ENCODE assay signal across 1 cellular context in genomic region chr12:109586385-109587296, GRCh38.
TF ChIP-seq lines count a peak whose summit lies in the region.

No MANE protein-coding gene starts in this region.

TF ChIP-seq in HepG2, 621 proteins besides CTCF, POLR2A, EP300 and RAD21 (continued from another document and continues in another):
- TF ChIP-seq KIAA2018 (CRISPR knock-in tag; IDR thresholded peaks at IDR 0.05; ENCODE audit: borderline replicate concordance) (no peak), HDAC2 (CRISPR knock-in tag; IDR thresholded peaks at IDR 0.05) (no peak; the same call in 1 of the 2 replicates), CHD4 (IDR thresholded peaks at IDR 0.05; ENCODE audit: borderline replicate concordance, low read length) (peak; percentile 70), MTF2 (CRISPR knock-in tag; IDR thresholded peaks at IDR 0.05; ENCODE audit: borderline replicate concordance) (no peak), ZNF101 (CRISPR knock-in tag; IDR thresholded peaks at IDR 0.05; ENCODE audit: borderline replicate concordance, low read depth) (no peak), JARID2 (CRISPR knock-in tag; IDR thresholded peaks at IDR 0.05; ENCODE audit: insufficient replicate concordance) (no peak), CBFB (CRISPR knock-in tag; IDR thresholded peaks at IDR 0.05) (no peak), NFIB (CRISPR knock-in tag; IDR thresholded peaks at IDR 0.05; ENCODE audit: borderline replicate concordance) (no peak), NR2F6 (IDR thresholded peaks at IDR 0.05) (peak; percentile 76), NR2F6 (CRISPR knock-in tag; IDR thresholded peaks at IDR 0.05) (peak; percentile 82; the same call in 1 of the 2 replicates), ZSCAN31 (CRISPR knock-in tag; IDR thresholded peaks at IDR 0.05; ENCODE audit: low read depth) (0 out of 2 replicates have a peak, but pooled peaks have one; percentile 24), KDM5A (IDR thresholded peaks at IDR 0.05; ENCODE audit: borderline replicate concordance, low read length) (no peak), ZNF773 (CRISPR knock-in tag; IDR thresholded peaks at IDR 0.05; ENCODE audit: borderline replicate concordance) (no peak), HMGA1 (CRISPR knock-in tag; conservative IDR thresholded peaks at IDR 0.05) (no peak), JUN (CRISPR knock-in tag; IDR thresholded peaks at IDR 0.05) (no peak), NFRKB (IDR thresholded peaks at IDR 0.05) (no peak), GATAD1 (CRISPR knock-in tag; IDR thresholded peaks at IDR 0.05) (no peak), FOXA3 (CRISPR knock-in tag; IDR thresholded peaks at IDR 0.05) (peak; percentile 90), ZIK1 (CRISPR knock-in tag; IDR thresholded peaks at IDR 0.05; ENCODE audit: borderline replicate concordance, low read depth) (no peak), FOXP1 (IDR thresholded peaks at IDR 0.05) (no peak), FOXP1 (CRISPR knock-in tag; IDR thresholded peaks at IDR 0.05) (peak; percentile 74; the same call in 1 of the 2 replicates), ZNF639 (CRISPR knock-in tag; conservative IDR thresholded peaks at IDR 0.05) (no peak), ZNF567 (CRISPR knock-in tag; IDR thresholded peaks at IDR 0.05; ENCODE audit: borderline replicate concordance) (no peak), HNRNPUL1 (IDR thresholded peaks at IDR 0.05; ENCODE audit: low read depth, low read length) (no peak), ZFP37 (CRISPR knock-in tag; IDR thresholded peaks at IDR 0.05; ENCODE audit: borderline replicate concordance) (no peak), KLF12 (CRISPR knock-in tag; IDR thresholded peaks at IDR 0.05; ENCODE audit: borderline replicate concordance) (no peak), ZBTB4 (CRISPR knock-in tag; IDR thresholded peaks at IDR 0.05; ENCODE audit: borderline replicate concordance) (no peak), ARNT (IDR thresholded peaks at IDR 0.05) (no peak), ZNF282 (IDR thresholded peaks at IDR 0.05; ENCODE audit: partially characterized antibody) (no peak), NFIC (IDR thresholded peaks at IDR 0.05; ENCODE audit: low read length) (no peak), NAIF1 (CRISPR knock-in tag; IDR thresholded peaks at IDR 0.05; ENCODE audit: borderline replicate concordance) (no peak)
- TF ChIP-seq, protein P1, sequence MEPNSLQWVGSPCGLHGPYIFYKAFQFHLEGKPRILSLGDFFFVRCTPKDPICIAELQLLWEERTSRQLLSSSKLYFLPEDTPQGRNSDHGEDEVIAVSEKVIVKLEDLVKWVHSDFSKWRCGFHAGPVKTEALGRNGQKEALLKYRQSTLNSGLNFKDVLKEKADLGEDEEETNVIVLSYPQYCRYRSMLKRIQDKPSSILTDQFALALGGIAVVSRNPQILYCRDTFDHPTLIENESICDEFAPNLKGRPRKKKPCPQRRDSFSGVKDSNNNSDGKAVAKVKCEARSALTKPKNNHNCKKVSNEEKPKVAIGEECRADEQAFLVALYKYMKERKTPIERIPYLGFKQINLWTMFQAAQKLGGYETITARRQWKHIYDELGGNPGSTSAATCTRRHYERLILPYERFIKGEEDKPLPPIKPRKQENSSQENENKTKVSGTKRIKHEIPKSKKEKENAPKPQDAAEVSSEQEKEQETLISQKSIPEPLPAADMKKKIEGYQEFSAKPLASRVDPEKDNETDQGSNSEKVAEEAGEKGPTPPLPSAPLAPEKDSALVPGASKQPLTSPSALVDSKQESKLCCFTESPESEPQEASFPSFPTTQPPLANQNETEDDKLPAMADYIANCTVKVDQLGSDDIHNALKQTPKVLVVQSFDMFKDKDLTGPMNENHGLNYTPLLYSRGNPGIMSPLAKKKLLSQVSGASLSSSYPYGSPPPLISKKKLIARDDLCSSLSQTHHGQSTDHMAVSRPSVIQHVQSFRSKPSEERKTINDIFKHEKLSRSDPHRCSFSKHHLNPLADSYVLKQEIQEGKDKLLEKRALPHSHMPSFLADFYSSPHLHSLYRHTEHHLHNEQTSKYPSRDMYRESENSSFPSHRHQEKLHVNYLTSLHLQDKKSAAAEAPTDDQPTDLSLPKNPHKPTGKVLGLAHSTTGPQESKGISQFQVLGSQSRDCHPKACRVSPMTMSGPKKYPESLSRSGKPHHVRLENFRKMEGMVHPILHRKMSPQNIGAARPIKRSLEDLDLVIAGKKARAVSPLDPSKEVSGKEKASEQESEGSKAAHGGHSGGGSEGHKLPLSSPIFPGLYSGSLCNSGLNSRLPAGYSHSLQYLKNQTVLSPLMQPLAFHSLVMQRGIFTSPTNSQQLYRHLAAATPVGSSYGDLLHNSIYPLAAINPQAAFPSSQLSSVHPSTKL (CRISPR knock-in tag; IDR thresholded peaks at IDR 0.05), result peak; percentile 30; the same call in 1 of the 2 replicates
- TF ChIP-seq, protein P2, sequence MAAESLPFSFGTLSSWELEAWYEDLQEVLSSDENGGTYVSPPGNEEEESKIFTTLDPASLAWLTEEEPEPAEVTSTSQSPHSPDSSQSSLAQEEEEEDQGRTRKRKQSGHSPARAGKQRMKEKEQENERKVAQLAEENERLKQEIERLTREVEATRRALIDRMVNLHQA (CRISPR knock-in tag; IDR thresholded peaks at IDR 0.05), result no peak
- TF ChIP-seq, protein P3, sequence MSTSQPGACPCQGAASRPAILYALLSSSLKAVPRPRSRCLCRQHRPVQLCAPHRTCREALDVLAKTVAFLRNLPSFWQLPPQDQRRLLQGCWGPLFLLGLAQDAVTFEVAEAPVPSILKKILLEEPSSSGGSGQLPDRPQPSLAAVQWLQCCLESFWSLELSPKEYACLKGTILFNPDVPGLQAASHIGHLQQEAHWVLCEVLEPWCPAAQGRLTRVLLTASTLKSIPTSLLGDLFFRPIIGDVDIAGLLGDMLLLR (CRISPR knock-in tag; IDR thresholded peaks at IDR 0.05), result no peak
- TF ChIP-seq, protein P4, sequence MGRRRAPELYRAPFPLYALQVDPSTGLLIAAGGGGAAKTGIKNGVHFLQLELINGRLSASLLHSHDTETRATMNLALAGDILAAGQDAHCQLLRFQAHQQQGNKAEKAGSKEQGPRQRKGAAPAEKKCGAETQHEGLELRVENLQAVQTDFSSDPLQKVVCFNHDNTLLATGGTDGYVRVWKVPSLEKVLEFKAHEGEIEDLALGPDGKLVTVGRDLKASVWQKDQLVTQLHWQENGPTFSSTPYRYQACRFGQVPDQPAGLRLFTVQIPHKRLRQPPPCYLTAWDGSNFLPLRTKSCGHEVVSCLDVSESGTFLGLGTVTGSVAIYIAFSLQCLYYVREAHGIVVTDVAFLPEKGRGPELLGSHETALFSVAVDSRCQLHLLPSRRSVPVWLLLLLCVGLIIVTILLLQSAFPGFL (CRISPR knock-in tag; IDR thresholded peaks at IDR 0.05), result no peak
- TF ChIP-seq, protein P5, sequence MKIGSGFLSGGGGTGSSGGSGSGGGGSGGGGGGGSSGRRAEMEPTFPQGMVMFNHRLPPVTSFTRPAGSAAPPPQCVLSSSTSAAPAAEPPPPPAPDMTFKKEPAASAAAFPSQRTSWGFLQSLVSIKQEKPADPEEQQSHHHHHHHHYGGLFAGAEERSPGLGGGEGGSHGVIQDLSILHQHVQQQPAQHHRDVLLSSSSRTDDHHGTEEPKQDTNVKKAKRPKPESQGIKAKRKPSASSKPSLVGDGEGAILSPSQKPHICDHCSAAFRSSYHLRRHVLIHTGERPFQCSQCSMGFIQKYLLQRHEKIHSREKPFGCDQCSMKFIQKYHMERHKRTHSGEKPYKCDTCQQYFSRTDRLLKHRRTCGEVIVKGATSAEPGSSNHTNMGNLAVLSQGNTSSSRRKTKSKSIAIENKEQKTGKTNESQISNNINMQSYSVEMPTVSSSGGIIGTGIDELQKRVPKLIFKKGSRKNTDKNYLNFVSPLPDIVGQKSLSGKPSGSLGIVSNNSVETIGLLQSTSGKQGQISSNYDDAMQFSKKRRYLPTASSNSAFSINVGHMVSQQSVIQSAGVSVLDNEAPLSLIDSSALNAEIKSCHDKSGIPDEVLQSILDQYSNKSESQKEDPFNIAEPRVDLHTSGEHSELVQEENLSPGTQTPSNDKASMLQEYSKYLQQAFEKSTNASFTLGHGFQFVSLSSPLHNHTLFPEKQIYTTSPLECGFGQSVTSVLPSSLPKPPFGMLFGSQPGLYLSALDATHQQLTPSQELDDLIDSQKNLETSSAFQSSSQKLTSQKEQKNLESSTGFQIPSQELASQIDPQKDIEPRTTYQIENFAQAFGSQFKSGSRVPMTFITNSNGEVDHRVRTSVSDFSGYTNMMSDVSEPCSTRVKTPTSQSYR (CRISPR knock-in tag; IDR thresholded peaks at IDR 0.05; ENCODE audit: borderline replicate concordance), result peak; percentile 78; the same call in 1 of the 2 replicates
- TF ChIP-seq, protein P6, sequence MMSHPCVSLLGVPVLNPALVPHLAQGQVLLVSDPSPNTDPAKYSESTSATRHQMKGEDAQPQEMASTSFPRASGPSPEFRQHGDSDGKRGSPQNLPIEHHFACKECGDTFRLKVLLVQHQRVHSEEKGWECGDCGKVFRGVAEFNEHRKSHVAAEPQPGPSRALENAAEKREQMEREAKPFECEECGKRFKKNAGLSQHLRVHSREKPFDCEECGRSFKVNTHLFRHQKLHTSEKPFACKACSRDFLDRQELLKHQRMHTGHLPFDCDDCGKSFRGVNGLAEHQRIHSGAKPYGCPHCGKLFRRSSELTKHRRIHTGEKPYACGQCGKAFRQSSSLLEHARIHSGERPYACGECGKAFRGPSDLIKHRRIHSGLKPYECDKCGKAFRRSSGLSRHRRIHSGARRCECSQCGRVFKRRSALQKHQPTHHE (CRISPR knock-in tag; IDR thresholded peaks at IDR 0.05; ENCODE audit: borderline replicate concordance), result no peak
